ENCODE assay signal across 8 cellular contexts in the genomic region with DNA sequence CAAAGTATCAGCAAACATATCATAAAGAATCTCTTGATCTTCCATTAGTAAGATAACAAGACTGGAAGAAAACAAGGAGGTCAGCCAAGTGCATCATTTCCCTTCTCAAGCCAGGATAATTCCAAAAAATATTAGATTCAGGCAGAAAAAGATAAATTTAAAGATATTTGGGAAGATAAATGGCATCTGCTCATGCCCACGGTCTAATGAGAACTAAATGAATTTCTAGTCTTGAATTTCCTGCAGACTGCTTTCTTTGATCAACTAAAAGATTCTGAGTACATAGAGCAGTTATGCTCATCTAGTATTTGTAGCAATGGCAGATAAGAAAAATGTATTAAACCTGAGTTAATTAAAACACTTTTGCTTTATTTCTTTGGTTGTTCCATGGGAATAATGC. TPM values are rescaled to one million over a fixed set of nuclear protein-coding genes. Genes with fewer than 3 reads are reported as not detected.
"Had no signal": no experiment of that assay in that cellular context is flagged by ENCODE, and none has a peak within 500 bp of the region (broad histone marks: within the 10 kb centered on the region; RNA-seq: fewer than 3 reads in every experiment).

No MANE protein-coding gene starts in this region.

- H3K36me3 Mint-ChIP-seq: IgD-negative memory B cell had no signal

- DNase-seq: IMR-90, KBM-7 had no signal

- H3K27ac ChIP-seq: HL-60 had no signal

- H3K4me3 ChIP-seq: K562 had no signal

- ATAC-seq: HepG2, K562 had no signal

- H3K27me3 Mint-ChIP-seq: IgD-negative memory B cell had no signal

- H3K4me3 Mint-ChIP-seq: IgD-negative memory B cell had no signal

- H3K27ac Mint-ChIP-seq: IgD-negative memory B cell had no signal

RNA-seq across cellular contexts. Expression of gene DDI1, which starts 31.1 kb away (rescaled TPM):
- total RNA-seq: HepG2, HT-29, HT1080, IMR-90, K562 had no signal
- polyA plus RNA-seq: HepG2, IMR-90, K562 had no signal
